Comparison of ENCODE assay signal across 1 cellular context in the genomic region with DNA sequence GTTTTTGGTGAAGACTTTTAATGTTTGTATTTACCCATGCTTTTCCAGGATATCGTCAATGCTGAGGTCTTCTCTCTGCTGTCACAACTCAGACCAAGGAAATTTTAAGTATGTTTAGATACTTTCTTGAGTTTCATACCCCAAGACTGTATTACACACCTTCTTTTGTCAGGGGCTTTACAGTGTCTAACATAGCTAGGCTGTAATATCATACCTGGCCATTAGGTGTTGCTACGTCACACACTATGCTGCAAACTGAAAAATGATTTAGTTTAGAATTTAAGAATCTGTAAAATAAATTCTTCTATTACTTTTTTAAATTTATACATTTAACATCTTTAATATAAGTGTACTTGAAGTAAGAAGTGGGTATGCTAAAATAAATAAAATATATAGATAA.
TF ChIP-seq lines count a peak whose summit lies in the region.

No MANE protein-coding gene starts in this region.

TF ChIP-seq in HepG2, 621 proteins besides CTCF, POLR2A, EP300 and RAD21 (continued from another document):
- TF ChIP-seq ATF7 (IDR thresholded peaks at IDR 0.05) (no peak), ATF7 (CRISPR knock-in tag; IDR thresholded peaks at IDR 0.05) (no peak), CREB1 (IDR thresholded peaks at IDR 0.05) (peak; percentile 50), CREB1 (CRISPR knock-in tag; IDR thresholded peaks at IDR 0.05) (no peak), NFE2L1 (CRISPR knock-in tag; IDR thresholded peaks at IDR 0.05; ENCODE audit: borderline replicate concordance) (no peak), KDM4B (CRISPR knock-in tag; IDR thresholded peaks at IDR 0.05) (no peak), GATA4 (IDR thresholded peaks at IDR 0.05; ENCODE audit: borderline replicate concordance, low read depth) (no peak)
